Comparison of ENCODE assay signal across 18 cellular contexts in genomic region chr7:36712015-36712414, GRCh38. TPM values are rescaled to one million over a fixed set of nuclear protein-coding genes. Genes with fewer than 3 reads are reported as not detected.
DNase-seq lines count a peak whose midpoint lies in the region; ATAC-seq, FAIRE-seq and TF ChIP-seq lines count a peak whose summit lies in the region.
"Had no signal": no experiment of that assay in that cellular context is flagged by ENCODE, and none has a peak within 500 bp of the region (broad histone marks: within the 10 kb centered on the region; RNA-seq: fewer than 3 reads in every experiment).

No MANE protein-coding gene starts in this region.

- no peaks in the 10 kb centered on the region for H3K27me3 Mint-ChIP-seq in CD8-positive, alpha-beta T cell (ENCODE audit: low read depth)

- no peak for TF ChIP-seq POLR2A in body of pancreas (IDR thresholded peaks at IDR 0.05)
- TF ChIP-seq POLR2A in HepG2 (IDR thresholded peaks at IDR 0.05; ENCODE audit: insufficient read depth in 1 of 2, low read depth in 2 of 2, low read length in 2 of 2): no peak

- H3K9me3 Mint-ChIP-seq in CD8-positive, alpha-beta T cell: peaks cover 6% of the 10 kb centered on the region
- H3K9me3 Mint-ChIP-seq in stimulated activated effector memory CD8-positive, alpha-beta T cell treated with anti-CD3 and anti-CD28 coated beads, Interleukin-12 subunit alpha, Interleukin-12 subunit beta, amount 100 ng/mL, for 72 hours: peaks cover 1% of the 10 kb centered on the region

- peak; percentile 31 for ATAC-seq in CD8-positive, alpha-beta T cell
- ATAC-seq in body of pancreas (peak; percentile 74), HepG2 (no peak)
- peak; percentile 86 for ATAC-seq in stimulated activated effector memory CD8-positive, alpha-beta T cell treated with anti-CD3 and anti-CD28 coated beads, Interleukin-12 subunit alpha, Interleukin-12 subunit beta, amount 100 ng/mL, for 72 hours
- ATAC-seq: Panc1 had no signal

- no peak for TF ChIP-seq CTCF in CD8-positive, alpha-beta T cell (IDR thresholded peaks at IDR 0.05)
- no peak for TF ChIP-seq CTCF in body of pancreas (IDR thresholded peaks at IDR 0.05)
- TF ChIP-seq CTCF in tibial artery (IDR thresholded peaks at IDR 0.05): no peak
- TF ChIP-seq CTCF in HepG2 (CRISPR knock-in tag; IDR thresholded peaks at IDR 0.05): no peak

- peaks cover 7% of the 10 kb centered on the region for H3K4me1 ChIP-seq in CD8-positive, alpha-beta T cell (ENCODE audit: insufficient read depth, low read length)
- H3K4me1 ChIP-seq in body of pancreas (peaks cover 36% of the 10 kb centered on the region), tibial artery (no peaks in the 10 kb centered on the region), HepG2 (ENCODE audit: insufficient read depth, low read length) (no peaks in the 10 kb centered on the region)
- H3K4me1 ChIP-seq: BE2C had no signal

- WGBS in body of pancreas, 2 donors: 60 to 62% methylated on average over 5 of the region's 5 CpGs
- WGBS in HepG2 (ENCODE audit: low lambda C conversion rate): 62% methylated on average over 5 of the region's 5 CpGs

- no peak overlapping the region for H3K27ac ChIP-seq in CD8-positive, alpha-beta T cell (ENCODE audit: low read depth, low read length)
- H3K27ac ChIP-seq in body of pancreas: peak overlapping the region in 3 of 4 donors; percentile 66 to 83 (median 69)
- no peak overlapping the region for H3K27ac ChIP-seq in tibial artery
- H3K27ac ChIP-seq in HepG2 (ENCODE audit: extremely low read length, insufficient read depth, low read length): no peak overlapping the region

- no peak for DNase-seq in CD8-positive, alpha-beta T cell
- DNase-seq in HEK293T (ENCODE audit: extremely low spot score) (no peak), body of pancreas (no peak), ureter (ENCODE audit: low spot score) (no peak), tibial artery (no peak), HepG2 (ENCODE audit: low spot score) (no peak)
- no peak for DNase-seq in stimulated activated effector memory CD8-positive, alpha-beta T cell treated with anti-CD3 and anti-CD28 coated beads, Interleukin-12 subunit alpha, Interleukin-12 subunit beta, amount 100 ng/mL, for 72 hours (ENCODE audit: low spot score in 2 of 2)
- DNase-seq: BE2C, IMR-90, Kasumi-1, NCI-H1105 treated with DMSO at 0.1 percent for 48 hours, NCI-H1930, NCI-H2171, NCI-H510A, Right ventricle myocardium superior had no signal

- TF ChIP-seq RAD21 in HepG2 (CRISPR knock-in tag; IDR thresholded peaks at IDR 0.05): no peak

- H3K9me3 ChIP-seq in CD8-positive, alpha-beta T cell (ENCODE audit: low read length): no peaks in the 10 kb centered on the region
- H3K9me3 ChIP-seq in body of pancreas (no peaks in the 10 kb centered on the region), tibial artery (no peaks in the 10 kb centered on the region), HepG2 (ENCODE audit: low read length) (no peaks in the 10 kb centered on the region)
- H3K9me3 ChIP-seq: BE2C had no signal

- no peak overlapping the region for H3K4me3 Mint-ChIP-seq in CD8-positive, alpha-beta T cell
- peak overlapping the region; percentile 54 for H3K4me3 Mint-ChIP-seq in stimulated activated effector memory CD8-positive, alpha-beta T cell treated with anti-CD3 and anti-CD28 coated beads, Interleukin-12 subunit alpha, Interleukin-12 subunit beta, amount 100 ng/mL, for 72 hours

- TF ChIP-seq EP300 in HepG2 (IDR thresholded peaks at IDR 0.05; ENCODE audit: low read depth in 2 of 2, low read length in 2 of 2): no peak
- no peak for TF ChIP-seq EP300 in HepG2 (CRISPR knock-in tag; IDR thresholded peaks at IDR 0.05; ENCODE audit: borderline replicate concordance)

- no peak overlapping the region for H3K9ac ChIP-seq in HepG2 (ENCODE audit: insufficient read depth, low read depth, low read length)

- in situ Hi-C loops in HepG2 (cut with HindIII; ENCODE audit: extremely low pct_ligation_motif_present, low pct_unique_long_range_greater_than_20kb): no loop called here

- CTCF ChIA-PET in CD8-positive, alpha-beta T cell (lab: Charles Lee): interaction anchor here (0.6 to 0.7 kb wide), 2 partner anchors 20 to 164 kb away, joined by 3 read pairs; no protein-coding TSS in a partner anchor
- CTCF ChIA-PET in HEK293T (lab: Yijun Ruan, JAX) (no interaction called here), HepG2 (lab: Yijun Ruan, JAX; ENCODE audit: low intra/inter-chr PET ratio, low total read pairs) (no interaction called here)

- POLR2A ChIA-PET in CD8-positive, alpha-beta T cell (lab: Charles Lee): interaction anchor here (1.2 kb wide), 1 partner anchor 12 kb away, joined by 3 read pairs; the partner anchor contains the start of gene AOAH
- POLR2A ChIA-PET in HEK293T (lab: Yijun Ruan, JAX) (no interaction called here), HepG2 (lab: Yijun Ruan, JAX) (no interaction called here)

- no peaks in the 10 kb centered on the region for H3K36me3 ChIP-seq in CD8-positive, alpha-beta T cell (ENCODE audit: insufficient read depth, low read length)
- no peaks in the 10 kb centered on the region for H3K36me3 ChIP-seq in body of pancreas (replicated peaks in 1 of 2; ENCODE audit: insufficient read depth in 1 of 2, low read depth in 2 of 2)
- H3K36me3 ChIP-seq in tibial artery: no peaks in the 10 kb centered on the region
- no peaks in the 10 kb centered on the region for H3K36me3 ChIP-seq in HepG2 (replicated peaks in 1 of 2; ENCODE audit: control insufficient read depth in 1 of 2, insufficient read depth in 2 of 2, low read length in 2 of 2)
- H3K36me3 ChIP-seq: BE2C had no signal

- H3K4me1 Mint-ChIP-seq in CD8-positive, alpha-beta T cell (ENCODE audit: low read depth): peaks cover 53% of the 10 kb centered on the region
- peaks cover 62% of the 10 kb centered on the region for H3K4me1 Mint-ChIP-seq in stimulated activated effector memory CD8-positive, alpha-beta T cell treated with anti-CD3 and anti-CD28 coated beads, Interleukin-12 subunit alpha, Interleukin-12 subunit beta, amount 100 ng/mL, for 72 hours

- no peak overlapping the region for H3K4me3 ChIP-seq in CD8-positive, alpha-beta T cell (ENCODE audit: low read depth, low read length)
- H3K4me3 ChIP-seq in body of pancreas (no peak overlapping the region), tibial artery (no peak overlapping the region), HepG2 (replicated peaks in 1 of 3; ENCODE audit: insufficient read depth in 1 of 3, low read depth in 2 of 3, low read length in 3 of 3) (no peak overlapping the region)

- H3K36me3 Mint-ChIP-seq in CD8-positive, alpha-beta T cell: peaks cover 56% of the 10 kb centered on the region
- H3K36me3 Mint-ChIP-seq in stimulated activated effector memory CD8-positive, alpha-beta T cell treated with anti-CD3 and anti-CD28 coated beads, Interleukin-12 subunit alpha, Interleukin-12 subunit beta, amount 100 ng/mL, for 72 hours: peaks cover 56% of the 10 kb centered on the region

- peak overlapping the region; percentile 86 for H3K27ac Mint-ChIP-seq in CD8-positive, alpha-beta T cell
- H3K27ac Mint-ChIP-seq in stimulated activated effector memory CD8-positive, alpha-beta T cell treated with anti-CD3 and anti-CD28 coated beads, Interleukin-12 subunit alpha, Interleukin-12 subunit beta, amount 100 ng/mL, for 72 hours: peak overlapping the region; percentile 93

- FAIRE-seq in HepG2 (lab: Jason Lieb, UNC): no peak
- FAIRE-seq: H1 had no signal

- no TSS peak for BruUV-seq in HepG2 (replicated peaks; lab: Mats Ljungman, UMichigan)

- H3K79me2 ChIP-seq in HepG2 (ENCODE audit: insufficient read depth, low read length): no peaks in the 10 kb centered on the region

- no peak overlapping the region for H2AFZ ChIP-seq in HepG2 (ENCODE audit: low read length)

- H4K20me1 ChIP-seq in HepG2 (ENCODE audit: insufficient read depth, low read length): no peaks in the 10 kb centered on the region

- no peaks in the 10 kb centered on the region for H3K27me3 ChIP-seq in CD8-positive, alpha-beta T cell (ENCODE audit: insufficient read depth, low read length)
- no peaks in the 10 kb centered on the region for H3K27me3 ChIP-seq in body of pancreas
- no peaks in the 10 kb centered on the region for H3K27me3 ChIP-seq in tibial artery
- 0 out of 5 replicates have a peak, but pooled peaks cover 0 to 4% of the 10 kb centered on the region in 2 experiments for H3K27me3 ChIP-seq in HepG2 (ENCODE audit: control insufficient read depth in 1 of 2, insufficient read depth in 2 of 2, low read length in 2 of 2)
- H3K27me3 ChIP-seq: BE2C had no signal

- intact Hi-C loops in CD8-positive, alpha-beta T cell (cut with DNase I, micrococcal nuclease): loop anchor here in 1 of 2 experiments (1.0 kb wide), 1 partner anchor 10 kb away; no protein-coding TSS in a partner anchor
- intact Hi-C loops in body of pancreas (cut with DNase I) (no loop called here), tibial artery (cut with DNase I; ENCODE audit: low total_unique reads) (no loop called here), HepG2 (cut with micrococcal nuclease; ENCODE audit: unreplicated experiment) (no loop called here)

- H3K4me2 ChIP-seq in HepG2 (ENCODE audit: low read depth, low read length): no peak overlapping the region

TF ChIP-seq in HEK293T, 16 proteins besides CTCF, POLR2A, EP300 and RAD21 (continues in another document):
- TF ChIP-seq TARDBP (IDR thresholded peaks at IDR 0.05): no peak

TF ChIP-seq in HepG2, 621 proteins besides CTCF, POLR2A, EP300 and RAD21 (continues in another document):
- no peak for TF ChIP-seq TP53 (CRISPR knock-in tag; conservative IDR thresholded peaks at IDR 0.05)

RNA-seq across cellular contexts. Expression of gene AOAH, which starts 12.3 kb away (rescaled TPM):
- total RNA-seq in CD8-positive, alpha-beta T cell: 10 to 100 TPM; 30.8 to 35.2 TPM
- total RNA-seq in body of pancreas: 1 to 10 TPM; 4.9 to 6.2 TPM
- 12.3 TPM for total RNA-seq in ureter
- not detected in 2 replicates for total RNA-seq in HepG2 (2016; rRNA removed; fragmentation: Illumina TruSeq; extraction: Trizol)
- total RNA-seq in HepG2 (2016; cell fraction: cytosol; rRNA removed; fragmentation: Illumina TruSeq; extraction: Trizol; ENCODE audit: low read depth): not detected in 2 replicates
- total RNA-seq in HepG2 (2016; cell fraction: insoluble cytoplasmic fraction; rRNA removed; fragmentation: Illumina TruSeq; extraction: Trizol): not detected in 2 replicates
- not detected in 2 replicates for total RNA-seq in HepG2 (2016; cell fraction: membrane; rRNA removed; fragmentation: Illumina TruSeq; extraction: Trizol)
- total RNA-seq in HepG2 (2016; cell fraction: nucleus; rRNA removed; fragmentation: Illumina TruSeq; extraction: Trizol): not detected in 2 replicates
- not detected in 2 replicates for polyA plus RNA-seq in HepG2 (2011; rRNA removed)
- not detected in 2 replicates for polyA plus RNA-seq in HepG2 (2011; cell fraction: cytosol; rRNA removed)
- not detected in 2 replicates for polyA plus RNA-seq in HepG2 (2011; cell fraction: nucleus; rRNA removed)
- not detected in 2 replicates for polyA plus RNA-seq in HepG2 (2012)
- polyA plus RNA-seq in HepG2 (2016; cell fraction: cytosol; fragmentation: Illumina TruSeq; extraction: Trizol; ENCODE audit: low read depth): not detected in 2 replicates
- polyA plus RNA-seq in HepG2 (2016; cell fraction: insoluble cytoplasmic fraction; fragmentation: Illumina TruSeq; extraction: Trizol; ENCODE audit: low read depth): not detected in 2 replicates
- polyA plus RNA-seq in HepG2 (2016; cell fraction: membrane; fragmentation: Illumina TruSeq; extraction: Trizol; ENCODE audit: low read depth): not detected in 2 replicates
- polyA plus RNA-seq in HepG2 (2016; cell fraction: nucleus; fragmentation: Illumina TruSeq; extraction: Trizol; ENCODE audit: insufficient read depth, low read depth): not detected in 2 replicates
- polyA minus RNA-seq in HepG2 (2011; rRNA and poly(A)+ RNA removed; ENCODE audit: low replicate concordance): not detected in 2 replicates
- not detected in 2 replicates for polyA minus RNA-seq in HepG2 (2011; cell fraction: cytosol; rRNA and poly(A)+ RNA removed)
- polyA minus RNA-seq in HepG2 (2011; cell fraction: nucleus; rRNA and poly(A)+ RNA removed): not detected in 2 replicates
- total RNA-seq: H1, IMR-90 had no signal
- polyA plus RNA-seq: AG04450, IMR-90 had no signal

Comparison
In these comparisons a context has a peak if more than half of its experiments do, and no peak if none do; other contexts are left out.
1. H3K27ac ChIP-seq: peak in body of pancreas (3 of 4); none in CD8-positive, alpha-beta T cell (single experiment), tibial artery (0 of 2) and HepG2 (single experiment).